Comparison of ENCODE assay signal across 16 cellular contexts in genomic region chr11:113577356-113578163, GRCh38.
A peak's percentile ranks its signal among the peaks of the same experiment; 100 is the strongest.
DNase-seq lines count a peak whose midpoint lies in the region; FAIRE-seq and TF ChIP-seq lines count a peak whose summit lies in the region.
"Had no signal": no experiment of that assay in that cellular context is flagged by ENCODE, and none has a peak within 500 bp of the region (broad histone marks: within the 10 kb centered on the region; RNA-seq: fewer than 3 reads in every experiment).

No MANE protein-coding gene starts in this region.

- H4K20me1 ChIP-seq in osteoblast (ENCODE audit: insufficient read depth, low read length), result no peaks in the 10 kb centered on the region

- H3K4me3 ChIP-seq in osteoblast (ENCODE audit: insufficient read depth, low read length), result no peak overlapping the region
- H3K4me3 ChIP-seq: hepatocyte, MG63, psoas muscle had no signal

- H3K4me2 ChIP-seq in osteoblast (ENCODE audit: insufficient read depth, low read length), result no peak overlapping the region
- H3K4me2 ChIP-seq: hepatocyte had no signal

- peak overlapping the region; percentile 30 for H3K4me3 Mint-ChIP-seq in T-helper 2 cell treated with Interferon-gamma antibody and Interleukin-4, amounts not matched to agents 5 μg/mL and 100 μg/mL, for 36 hours
- H3K4me3 Mint-ChIP-seq: type B pancreatic cell had no signal

- peaks cover 4% of the 10 kb centered on the region for H3K27me3 ChIP-seq in osteoblast (ENCODE audit: insufficient read depth, low read length)
- H3K27me3 ChIP-seq: hepatocyte, MG63 had no signal

- no peak for TF ChIP-seq CTCF in osteoblast (IDR thresholded peaks at IDR 0.05; ENCODE audit: extremely low read depth, low read depth, low read length)

- H3K27me3 Mint-ChIP-seq in T-helper 2 cell treated with Interferon-gamma antibody and Interleukin-4, amounts not matched to agents 5 μg/mL and 100 μg/mL, for 36 hours (ENCODE audit: low read depth), result no peaks in the 10 kb centered on the region

- no peaks in the 10 kb centered on the region for H3K79me2 ChIP-seq in osteoblast (ENCODE audit: insufficient read depth, low read length)
- H3K79me2 ChIP-seq: hepatocyte had no signal

- no peak for TF ChIP-seq POLR2A in erythroblast (IDR thresholded peaks at IDR 0.05; ENCODE audit: low read length)

- FAIRE-seq in RCC 7860 (lab: Jason Lieb, UNC), result no peak

- H3K36me3 ChIP-seq in osteoblast (ENCODE audit: insufficient read depth, low read length), result no peaks in the 10 kb centered on the region
- H3K36me3 ChIP-seq: MG63 had no signal

- H3K36me3 Mint-ChIP-seq in T-helper 2 cell treated with Interferon-gamma antibody and Interleukin-4, amounts not matched to agents 5 μg/mL and 100 μg/mL, for 36 hours (ENCODE audit: low read depth), result peaks cover 2% of the 10 kb centered on the region
- H3K36me3 Mint-ChIP-seq: type B pancreatic cell had no signal

- H3K4me1 ChIP-seq in osteoblast (ENCODE audit: insufficient read depth, low read length), result no peaks in the 10 kb centered on the region
- H3K4me1 ChIP-seq: psoas muscle had no signal

- H3K9me3 Mint-ChIP-seq in T-helper 2 cell treated with Interferon-gamma antibody and Interleukin-4, amounts not matched to agents 5 μg/mL and 100 μg/mL, for 36 hours, result no peaks in the 10 kb centered on the region

- H2AFZ ChIP-seq in osteoblast (ENCODE audit: low read length), result no peak overlapping the region
- H2AFZ ChIP-seq: hepatocyte had no signal

- DNase-seq in DMS53 (lab: John Stamatoyannopoulos, UW) (peak; percentile 53), DMS53 treated with DMSO at 0.1 percent for 48 hours (lab: John Stamatoyannopoulos, UW; ENCODE audit: unreplicated experiment) (no peak), NCI-H2081 (lab: John Stamatoyannopoulos, UW) (peak; percentile 65 to 89), osteoblast (ENCODE audit: insufficient read length, low spot score, missing footprints) (peak; percentile 52), AG08396 (ENCODE audit: low spot score) (no peak), RCC 7860 (ENCODE audit: low spot score) (no peak), erythroblast (lab: John Stamatoyannopoulos, UW) (no peak)
- no peak for DNase-seq in T-helper 2 cell treated with Interferon-gamma antibody and Interleukin-4, amounts not matched to agents 5 μg/mL and 100 μg/mL, for 36 hours (ENCODE audit: low spot score)
- DNase-seq: 8988T; activated CD4-positive, alpha-beta T cell treated with anti-CD3 and anti-CD28 coated beads, Interleukin-2, amount 50 U/mL, for 48 hours; amygdala; effector CD8-positive, alpha-beta T cell; MG63; psoas muscle had no signal

- H3K27ac Mint-ChIP-seq in T-helper 2 cell treated with Interferon-gamma antibody and Interleukin-4, amounts not matched to agents 5 μg/mL and 100 μg/mL, for 36 hours, result peak overlapping the region; percentile 71
- H3K27ac Mint-ChIP-seq: type B pancreatic cell had no signal

- no peaks in the 10 kb centered on the region for H3K9me3 ChIP-seq in osteoblast (ENCODE audit: low read depth, low read length)
- H3K9me3 ChIP-seq: MG63, psoas muscle had no signal

- H3K27ac ChIP-seq in osteoblast (ENCODE audit: low read depth, low read length), result no peak overlapping the region
- H3K27ac ChIP-seq: hepatocyte, psoas muscle had no signal

- H3K4me1 Mint-ChIP-seq in T-helper 2 cell treated with Interferon-gamma antibody and Interleukin-4, amounts not matched to agents 5 μg/mL and 100 μg/mL, for 36 hours (ENCODE audit: low read depth), result peaks cover 21% of the 10 kb centered on the region

Comparison
In these comparisons a context has a peak if more than half of its experiments do, and no peak if none do; other contexts are left out.
1. DNase-seq: peak in DMS53 (single experiment), NCI-H2081 (2 of 2) and osteoblast (single experiment); none in DMS53 treated with DMSO at 0.1 percent for 48 hours (single experiment), T-helper 2 cell treated with Interferon-gamma antibody and Interleukin-4, amounts not matched to agents 5 μg/mL and 100 μg/mL, for 36 hours (single experiment), AG08396 (single experiment), RCC 7860 (single experiment) and erythroblast (0 of 2).